In genomic region chr1:216314369-216315095, GRCh38 we compare ENCODE assay signal across 21 cellular contexts.
DNase-seq lines count a peak whose midpoint lies in the region; ATAC-seq and TF ChIP-seq lines count a peak whose summit lies in the region.
"Had no signal": no experiment of that assay in that cellular context is flagged by ENCODE, and none has a peak within 500 bp of the region (broad histone marks: within the 10 kb centered on the region; RNA-seq: fewer than 3 reads in every experiment).

No MANE protein-coding gene starts in this region.

- H3K4me3 ChIP-seq in MG63 (no peak overlapping the region), brain microvascular endothelial cell (ENCODE audit: low read depth, low read length) (no peak overlapping the region), smooth muscle cell (no peak overlapping the region)
- H3K4me3 ChIP-seq: left lung had no signal

- H3K27me3 ChIP-seq in MG63 (no peaks in the 10 kb centered on the region), brain microvascular endothelial cell (replicated peaks) (no peaks in the 10 kb centered on the region), smooth muscle cell (ENCODE audit: low read depth) (no peaks in the 10 kb centered on the region)
- H3K27me3 ChIP-seq: left lung had no signal

- no peaks in the 10 kb centered on the region for H3K36me3 ChIP-seq in MG63
- H3K36me3 ChIP-seq in brain microvascular endothelial cell (replicated peaks), result no peaks in the 10 kb centered on the region
- H3K36me3 ChIP-seq in smooth muscle cell (ENCODE audit: low read depth), result no peaks in the 10 kb centered on the region
- H3K36me3 ChIP-seq: left lung had no signal

- 92% methylated on average over 3 of the region's 3 CpGs for WGBS in smooth muscle cell (ENCODE audit: low lambda C conversion rate)

- no peak overlapping the region for H3K27ac ChIP-seq in brain microvascular endothelial cell
- no peak overlapping the region for H3K27ac ChIP-seq in smooth muscle cell (ENCODE audit: low read depth)
- no peak overlapping the region for H3K27ac ChIP-seq in substantia nigra (ENCODE audit: low read depth, low read length, poor library complexity, severe bottlenecking)
- H3K27ac ChIP-seq: left lung had no signal

- peak overlapping the region; percentile 25 for H2AFZ ChIP-seq in smooth muscle cell (ENCODE audit: low read depth)

- DNase-seq in MG63 (peak; percentile 60), brain microvascular endothelial cell (peak; percentile 14), iris pigment epithelial cell (ENCODE audit: low read depth) (peak; percentile 69), smooth muscle cell (lab: John Stamatoyannopoulos, UW; ENCODE audit: unreplicated experiment) (no peak), GDM1 (lab: John Stamatoyannopoulos, UW) (no peak), substantia nigra (lab: John Stamatoyannopoulos, UW) (no peak)
- DNase-seq: activated CD4-positive, alpha-beta T cell treated with anti-CD3 and anti-CD28 coated beads for 4 hours; activated naive CD8-positive, alpha-beta T cell treated with anti-CD3 and anti-CD28 coated beads, Interleukin-2, amount 50 U/mL, for 24 hours; DMS79 treated with DMSO at 0.1 percent for 48 hours; glutamatergic neuron; H7; left lung; NCI-H1436 treated with DMSO at 0.1 percent for 48 hours; NCI-H526; posterior cingulate gyrus; stimulated activated CD4-positive, alpha-beta T cell treated with anti-CD3 and anti-CD28 coated beads, Interleukin-4, amount 100 ng/mL, for 24 hours; stimulated activated naive CD8-positive, alpha-beta T cell treated with anti-CD3 and anti-CD28 coated beads, Interleukin-15, amount 100 ng/mL, for 72 hours; T-cell; trophoblast cell had no signal

- no peak overlapping the region for H3K9ac ChIP-seq in smooth muscle cell (ENCODE audit: low read depth)

- no peaks in the 10 kb centered on the region for H3K4me1 ChIP-seq in smooth muscle cell (ENCODE audit: low read depth)
- H3K4me1 ChIP-seq: left lung had no signal

- no peak for ATAC-seq in HG03469 (IDR thresholded peaks at IDR 0.05; ENCODE audit: unreplicated experiment)
- ATAC-seq: activated naive CD8-positive, alpha-beta T cell treated with anti-CD3 and anti-CD28 coated beads, Interleukin-2, amount 50 U/mL, for 24 hours; esophagus mucosa; left lung; stimulated activated naive CD8-positive, alpha-beta T cell treated with anti-CD3 and anti-CD28 coated beads, Interleukin-15, amount 100 ng/mL, for 72 hours; T-cell had no signal

- no peaks in the 10 kb centered on the region for H4K20me1 ChIP-seq in smooth muscle cell (ENCODE audit: low read depth)

- no peaks in the 10 kb centered on the region for H3F3A ChIP-seq in smooth muscle cell (ENCODE audit: low read depth)

- H3K79me2 ChIP-seq in smooth muscle cell (ENCODE audit: low read depth), result no peaks in the 10 kb centered on the region

- H3K9me3 ChIP-seq in MG63 (no peaks in the 10 kb centered on the region), smooth muscle cell (replicated peaks; ENCODE audit: low read depth) (no peaks in the 10 kb centered on the region)
- H3K9me3 ChIP-seq: left lung had no signal

- no peak overlapping the region for H3K4me2 ChIP-seq in smooth muscle cell

- TF ChIP-seq CTCF in brain microvascular endothelial cell (IDR thresholded peaks at IDR 0.05; ENCODE audit: low read depth, low read length, missing control alignments) (no peak), smooth muscle cell (IDR thresholded peaks at IDR 0.05; ENCODE audit: borderline replicate concordance, insufficient read depth, poor library complexity, severe bottlenecking) (no peak)

- in situ Hi-C loops in brain microvascular endothelial cell (cut with HindIII; ENCODE audit: low pct_ligation_motif_present, low sequenced_read_pairs), result no loop called here

Comparison
In these comparisons a context has a peak if more than half of its experiments do, and no peak if none do; other contexts are left out.
1. DNase-seq: peak in MG63 (single experiment), brain microvascular endothelial cell (single experiment) and iris pigment epithelial cell (single experiment); none in smooth muscle cell (single experiment), GDM1 (single experiment) and substantia nigra (0 of 49).